Comparison of ENCODE assay signal across 8 cellular contexts in genomic region chr10:46987233-46987930, GRCh38.
DNase-seq lines count a peak whose midpoint lies in the region; ATAC-seq and TF ChIP-seq lines count a peak whose summit lies in the region.
"Not testable (repeated sequence)": the region's sequence is repeated elsewhere in the genome, so short reads cannot be mapped to it uniquely, and the experiment has no call there.

No MANE protein-coding gene starts in this region.

- not testable (repeated sequence) for H3K4me2 ChIP-seq in HCT116 (ENCODE audit: low read length)

- H3K9me2 ChIP-seq in HCT116 (ENCODE audit: insufficient read depth): not testable (repeated sequence)

- not testable (repeated sequence) for H3K27me3 Mint-ChIP-seq in CD4-positive, alpha-beta T cell; activated T-cell treated with anti-CD3 and anti-CD28 coated beads, Interleukin-2, amount 50 U/mL, for 4 hours (ENCODE audit: low read depth)

- POLR2A ChIA-PET in CD4-positive, alpha-beta T cell (lab: Charles Lee); HCT116 (lab: Charles Lee): not testable (repeated sequence)

- RAD21 ChIA-PET in HCT116 (lab: Charles Lee; ENCODE audit: low non-redundant PET in 1 of 2, low total read pairs in 2 of 2, uncharacterized antibody in 2 of 2, unreplicated experiment in 2 of 2): not testable (repeated sequence)

- H3K4me3 Mint-ChIP-seq in CD4-positive, alpha-beta T cell; activated T-cell treated with anti-CD3 and anti-CD28 coated beads, Interleukin-2, amount 50 U/mL, for 4 hours: not testable (repeated sequence)

- H3K36me3 ChIP-seq in HCT116 (ENCODE audit: control insufficient read depth in 1 of 2, insufficient read depth in 2 of 2, low read length in 2 of 2); gastrocnemius medialis: not testable (repeated sequence)

- TF ChIP-seq CTCF in CD4-positive, alpha-beta T cell (IDR thresholded peaks at IDR 0.05); HCT116 (IDR thresholded peaks at IDR 0.05 in 2 of 3, conservative IDR thresholded peaks at IDR 0.05 in 1 of 3; ENCODE audit: borderline replicate concordance in 1 of 3, insufficient read depth in 1 of 3, low read depth in 2 of 3, low read length in 2 of 3); gastrocnemius medialis (IDR thresholded peaks at IDR 0.05 in 4 of 5, conservative IDR thresholded peaks at IDR 0.05 in 1 of 5): not testable (repeated sequence)

- H3K9me3 Mint-ChIP-seq in CD4-positive, alpha-beta T cell; activated T-cell treated with anti-CD3 and anti-CD28 coated beads, Interleukin-2, amount 50 U/mL, for 4 hours: not testable (repeated sequence)

- H3K4me1 ChIP-seq in HCT116 (ENCODE audit: control insufficient read depth in 1 of 2, insufficient read depth in 2 of 2, low read length in 2 of 2); gastrocnemius medialis: not testable (repeated sequence)

- TF ChIP-seq POLR2A in HCT116 (IDR thresholded peaks at IDR 0.05; ENCODE audit: borderline replicate concordance, extremely low read depth, insufficient read depth, insufficient read length); gastrocnemius medialis (IDR thresholded peaks at IDR 0.05): not testable (repeated sequence)

- in situ Hi-C loops in gastrocnemius medialis (cut with MboI; ENCODE audit: low sequenced_read_pairs in 4 of 4): not testable (repeated sequence)

- not testable (repeated sequence) for H4K20me1 ChIP-seq in HCT116 (ENCODE audit: insufficient read depth)

- not testable (repeated sequence) for TF ChIP-seq RAD21 in HCT116 (IDR thresholded peaks at IDR 0.05; ENCODE audit: low read depth)

- not testable (repeated sequence) for H3K79me2 ChIP-seq in HCT116 (ENCODE audit: insufficient read depth, low read length)

- peak; percentile 98 for ATAC-seq in CD4-positive, alpha-beta T cell (ENCODE audit: poor library complexity)
- ATAC-seq in GM19372 (IDR thresholded peaks at IDR 0.05; ENCODE audit: low read depth, unreplicated experiment) (peak; percentile 99), HCT116 (peak; percentile 100), HG03064 (IDR thresholded peaks at IDR 0.05; ENCODE audit: low read depth, unreplicated experiment) (peak; percentile 89), HG03521 (IDR thresholded peaks at IDR 0.05; ENCODE audit: unreplicated experiment) (peak; percentile 84), left cardiac atrium (peak; percentile 97 to 98), gastrocnemius medialis (peak; percentile 58 to 76)
- peak; percentile 87 to 92 for ATAC-seq in activated T-cell treated with anti-CD3 and anti-CD28 coated beads, Interleukin-2, amount 50 U/mL, for 4 hours

- DNase-seq in CD4-positive, alpha-beta T cell; HCT116 (ENCODE audit: low read depth, low spot score); activated T-cell treated with anti-CD3 and anti-CD28 coated beads, Interleukin-2, amount 50 U/mL, for 4 hours; left cardiac atrium; gastrocnemius medialis: not testable (repeated sequence)

- H3K9me3 ChIP-seq in CD4-positive, alpha-beta T cell (ENCODE audit: control insufficient read depth, low read length); HCT116 (ENCODE audit: control insufficient read depth in 1 of 2, insufficient read depth in 1 of 2, low read depth in 1 of 2, low read length in 2 of 2); gastrocnemius medialis: not testable (repeated sequence)

- not testable (repeated sequence) for H3K4me3 ChIP-seq in HCT116 (replicated peaks in 1 of 2; ENCODE audit: low read depth in 1 of 2, low read length in 2 of 2); gastrocnemius medialis

- H3K27me3 ChIP-seq in CD4-positive, alpha-beta T cell (ENCODE audit: control insufficient read depth, insufficient read depth, low read length); HCT116 (ENCODE audit: insufficient read depth, low read length); gastrocnemius medialis: not testable (repeated sequence)

- not testable (repeated sequence) for H3K27ac ChIP-seq in CD4-positive, alpha-beta T cell (ENCODE audit: low read depth, low read length); HCT116 (ENCODE audit: low read depth, low read length); gastrocnemius medialis

- CTCF ChIA-PET in CD4-positive, alpha-beta T cell (lab: Charles Lee); HCT116 (lab: Charles Lee): not testable (repeated sequence)

- not testable (repeated sequence) for H3K36me3 Mint-ChIP-seq in CD4-positive, alpha-beta T cell (ENCODE audit: low read depth); activated T-cell treated with anti-CD3 and anti-CD28 coated beads, Interleukin-2, amount 50 U/mL, for 4 hours (ENCODE audit: insufficient read depth)

- intact Hi-C loops in CD4-positive, alpha-beta T cell (cut with DNase I, micrococcal nuclease); HCT116 (cut with micrococcal nuclease); left cardiac atrium (cut with DNase I); gastrocnemius medialis (cut with DNase I; ENCODE audit: low total_unique reads): not testable (repeated sequence)

- not testable (repeated sequence) for BruUV-seq in HCT116 (replicated peaks; lab: Mats Ljungman, UMichigan)

- H3K9ac ChIP-seq in HCT116 (ENCODE audit: low read length): not testable (repeated sequence)

- H3K27ac Mint-ChIP-seq in CD4-positive, alpha-beta T cell: not testable (repeated sequence)

- not testable (repeated sequence) for H3K4me1 Mint-ChIP-seq in CD4-positive, alpha-beta T cell (ENCODE audit: low read depth); activated T-cell treated with anti-CD3 and anti-CD28 coated beads, Interleukin-2, amount 50 U/mL, for 4 hours (ENCODE audit: low read depth)

- not testable (repeated sequence) for H2AFZ ChIP-seq in HCT116 (ENCODE audit: low read depth, low read length, poor library complexity, severe bottlenecking)
